8 cellular contexts compared by ENCODE assay signal in genomic region chr1:47333922-47334764, GRCh38. TPM values are rescaled to one million over a fixed set of nuclear protein-coding genes. Genes with fewer than 3 reads are reported as not detected.
A peak's percentile ranks its signal among the peaks of the same experiment; 100 is the strongest.
DNase-seq lines count a peak whose midpoint lies in the region; ATAC-seq and TF ChIP-seq lines count a peak whose summit lies in the region.

No MANE protein-coding gene starts in this region.

- H3K4me1 ChIP-seq in OCI-LY1 (ENCODE audit: insufficient read depth, low read length, severe bottlenecking) (peaks cover 29% of the 10 kb centered on the region), esophagus squamous epithelium (peaks cover 6 to 61% (median 31%) of the 10 kb centered on the region in 3 donors)

- peak overlapping the region; percentile 96 for H3K4me2 ChIP-seq in OCI-LY1 (ENCODE audit: low read length)

- H2AFZ ChIP-seq in OCI-LY1 (ENCODE audit: low read length) = no peak overlapping the region

- peak; percentile 41 for TF ChIP-seq CTCF in OCI-LY1 (IDR thresholded peaks at IDR 0.05; ENCODE audit: low read length)
- peak in 2 of 6 experiments; percentile 31 to 48 for TF ChIP-seq CTCF in esophagus squamous epithelium (IDR thresholded peaks at IDR 0.05)

- peak in 2 of 4 donors; percentile 18 to 42 for TF ChIP-seq POLR2A in esophagus squamous epithelium (IDR thresholded peaks at IDR 0.05)

- H3K27me3 Mint-ChIP-seq in activated T-cell treated with anti-CD3 and anti-CD28 coated beads, Interleukin-2, amount 50 U/mL, for 24 hours = no peaks in the 10 kb centered on the region
- H3K27me3 Mint-ChIP-seq in naive B cell = no peaks in the 10 kb centered on the region
- no peaks in the 10 kb centered on the region for H3K27me3 Mint-ChIP-seq in stimulated activated memory B cell treated with anti-CD40 and anti-IgM and Interleukin-4, amounts not matched to agents 10 μg/mL and 1 μg/mL and 100 μg/mL, for 72 hours

- no peaks in the 10 kb centered on the region for H3K9me3 Mint-ChIP-seq in activated T-cell treated with anti-CD3 and anti-CD28 coated beads, Interleukin-2, amount 50 U/mL, for 24 hours
- no peaks in the 10 kb centered on the region for H3K9me3 Mint-ChIP-seq in naive B cell
- no peaks in the 10 kb centered on the region for H3K9me3 Mint-ChIP-seq in stimulated activated memory B cell treated with anti-CD40 and anti-IgM and Interleukin-4, amounts not matched to agents 10 μg/mL and 1 μg/mL and 100 μg/mL, for 72 hours

- peaks cover 23% of the 10 kb centered on the region for H3K36me3 Mint-ChIP-seq in activated T-cell treated with anti-CD3 and anti-CD28 coated beads, Interleukin-2, amount 50 U/mL, for 24 hours (ENCODE audit: low read depth)
- no peaks in the 10 kb centered on the region for H3K36me3 Mint-ChIP-seq in naive B cell
- H3K36me3 Mint-ChIP-seq in stimulated activated memory B cell treated with anti-CD40 and anti-IgM and Interleukin-4, amounts not matched to agents 10 μg/mL and 1 μg/mL and 100 μg/mL, for 72 hours = no peaks in the 10 kb centered on the region

- 0% methylated on average over 13 to 24 of the region's 90 CpGs for WGBS in esophagus squamous epithelium, 2 donors

- H3K27ac Mint-ChIP-seq in activated T-cell treated with anti-CD3 and anti-CD28 coated beads, Interleukin-2, amount 50 U/mL, for 24 hours = peak overlapping the region; percentile 97
- H3K27ac Mint-ChIP-seq in naive B cell = peak overlapping the region in 5 of 6 donors; percentile 54 to 96 (median 91)
- H3K27ac Mint-ChIP-seq in stimulated activated memory B cell treated with anti-CD40 and anti-IgM and Interleukin-4, amounts not matched to agents 10 μg/mL and 1 μg/mL and 100 μg/mL, for 72 hours = no peak overlapping the region

- peaks cover 43% of the 10 kb centered on the region for H3K79me2 ChIP-seq in OCI-LY1 (ENCODE audit: insufficient read depth, low read length)

- intact Hi-C loops in esophagus squamous epithelium (cut with DNase I) = no loop called here

- H3K9me3 ChIP-seq in OCI-LY1 (ENCODE audit: low read length) (no peaks in the 10 kb centered on the region), esophagus squamous epithelium (no peaks in the 10 kb centered on the region)

- H3K4me3 Mint-ChIP-seq in activated T-cell treated with anti-CD3 and anti-CD28 coated beads, Interleukin-2, amount 50 U/mL, for 24 hours = no peak overlapping the region
- peak overlapping the region in 4 of 8 donors; percentile 90 to 98 (median 94) for H3K4me3 Mint-ChIP-seq in naive B cell
- no peak overlapping the region for H3K4me3 Mint-ChIP-seq in stimulated activated memory B cell treated with anti-CD40 and anti-IgM and Interleukin-4, amounts not matched to agents 10 μg/mL and 1 μg/mL and 100 μg/mL, for 72 hours

- H3K9ac ChIP-seq in OCI-LY1 (ENCODE audit: low read length) = peak overlapping the region; percentile 87

- H3F3A ChIP-seq in OCI-LY1 (ENCODE audit: insufficient read depth, low read length) = no peaks in the 10 kb centered on the region

- peak; percentile 65 for ATAC-seq in GM19468 (IDR thresholded peaks at IDR 0.05; ENCODE audit: extremely low read depth, unreplicated experiment)
- peak; percentile 89 to 90 for ATAC-seq in naive B cell (ENCODE audit: low read depth in 2 of 2)
- peak; percentile 96 for ATAC-seq in stimulated activated memory B cell treated with anti-CD40 and anti-IgM and Interleukin-4, amounts not matched to agents 10 μg/mL and 1 μg/mL and 100 μg/mL, for 72 hours

- DNase-seq in DMS114 treated with DMSO at 0.1 percent for 48 hours (lab: John Stamatoyannopoulos, UW; ENCODE audit: unreplicated experiment) (peak; percentile 71), HPDE6-E6E7 (ENCODE audit: extremely low spot score) (peak; percentile 74), esophagus squamous epithelium (lab: John Stamatoyannopoulos, UW) (peak; percentile 37), naive B cell (peak; percentile 80)
- DNase-seq in activated T-cell treated with anti-CD3 and anti-CD28 coated beads, Interleukin-2, amount 50 U/mL, for 24 hours = peak; percentile 85

- H3K4me3 ChIP-seq in OCI-LY1 (ENCODE audit: low read depth, low read length, poor library complexity, severe bottlenecking) = peak overlapping the region; percentile 76
- H3K4me3 ChIP-seq in esophagus squamous epithelium = peak overlapping the region; percentile 91 to 99 (median 96)

- peaks cover 26% of the 10 kb centered on the region for H3K4me1 Mint-ChIP-seq in activated T-cell treated with anti-CD3 and anti-CD28 coated beads, Interleukin-2, amount 50 U/mL, for 24 hours (ENCODE audit: low read depth)
- H3K4me1 Mint-ChIP-seq in naive B cell = peaks cover 21 to 27% (median 23%) of the 10 kb centered on the region in 3 donors
- H3K4me1 Mint-ChIP-seq in stimulated activated memory B cell treated with anti-CD40 and anti-IgM and Interleukin-4, amounts not matched to agents 10 μg/mL and 1 μg/mL and 100 μg/mL, for 72 hours = peaks cover 23% of the 10 kb centered on the region

- H3K36me3 ChIP-seq in OCI-LY1 (ENCODE audit: insufficient read depth, low read length) (peaks cover 2% of the 10 kb centered on the region; the same call in 1 of the 2 replicates), esophagus squamous epithelium (no peaks in the 10 kb centered on the region)

- H4K20me1 ChIP-seq in OCI-LY1 (ENCODE audit: insufficient read depth, low read length) = no peaks in the 10 kb centered on the region

- H3K27me3 ChIP-seq in OCI-LY1 (ENCODE audit: insufficient read depth, low read length) (no peaks in the 10 kb centered on the region), esophagus squamous epithelium (no peaks in the 10 kb centered on the region)

- H3K9me2 ChIP-seq in OCI-LY1 (ENCODE audit: low read depth, low read length) = no peaks in the 10 kb centered on the region

- peak overlapping the region; percentile 87 for H3K27ac ChIP-seq in OCI-LY1 (ENCODE audit: low read depth, low read length, poor library complexity, severe bottlenecking)
- H3K27ac ChIP-seq in esophagus squamous epithelium = peak overlapping the region; percentile 96 to 99 (median 99)

RNA-seq across cellular contexts. Expression of gene CMPK1, which starts 0.6 kb away (rescaled TPM):
- total RNA-seq in esophagus squamous epithelium = 100 to 1,000 TPM; 124 to 177 (median 133) TPM
- 100 to 1,000 TPM; 124 to 195 (median 140) TPM for polyA plus RNA-seq in naive B cell (ENCODE audit: low read depth in 6 of 6)

RNA-seq across cellular contexts. Expression of gene STIL, which starts 20.2 kb away (rescaled TPM):
- 10 to 100 TPM in 1 of 4 donors, 1 to 10 TPM in 3; 4.2 to 15.1 (median 6.8) TPM for total RNA-seq in esophagus squamous epithelium
- 1 to 10 TPM in 1 of 6 donors, under 1 TPM in 4, not detected in 1; 0.12 to 1.2 (median 0.85) TPM for polyA plus RNA-seq in naive B cell (ENCODE audit: low read depth in 6 of 6)

Comparison
In these comparisons a context has a peak if more than half of its experiments do, and no peak if none do; other contexts are left out.
1. Peak in every context shown above with its lines: DNase-seq, ATAC-seq, H3K4me3 ChIP-seq and H3K27ac ChIP-seq.